Comparison of ENCODE assay signal across 14 cellular contexts in genomic region chr15:60442031-60442665, GRCh38. TPM values are rescaled to one million over a fixed set of nuclear protein-coding genes. Genes with fewer than 3 reads are reported as not detected.
A peak's percentile ranks its signal among the peaks of the same experiment; 100 is the strongest.
DNase-seq lines count a peak whose midpoint lies in the region; ATAC-seq, FAIRE-seq and TF ChIP-seq lines count a peak whose summit lies in the region.
"Had no signal": no experiment of that assay in that cellular context is flagged by ENCODE, and none has a peak within 500 bp of the region (broad histone marks: within the 10 kb centered on the region; RNA-seq: fewer than 3 reads in every experiment).

No MANE protein-coding gene starts in this region.

- H3K4me3 ChIP-seq in mesenchymal stem cell (ENCODE audit: insufficient read depth in 1 of 2, low read depth in 1 of 2, low read length in 2 of 2): no peak overlapping the region
- H3K4me3 ChIP-seq: GM23338 had no signal

- H2AFZ ChIP-seq in mesenchymal stem cell (ENCODE audit: low read depth, low read length): no peak overlapping the region
- H2AFZ ChIP-seq: GM23338 had no signal

- peaks cover 9% of the 10 kb centered on the region for H3K79me1 ChIP-seq in mesenchymal stem cell (replicated peaks; ENCODE audit: low read length, poor library complexity, severe bottlenecking)

- no peak overlapping the region for H3K27ac ChIP-seq in mesenchymal stem cell (ENCODE audit: low read length, poor library complexity, severe bottlenecking)
- H3K27ac ChIP-seq: C4-2B, HL-60, KMS-11 had no signal

- DNase-seq in mesenchymal stem cell (no peak), NCI-H1092 treated with DMSO at 0.1 percent for 48 hours (lab: John Stamatoyannopoulos, UW) (no peak), COLO829 (ENCODE audit: low spot score) (no peak)
- DNase-seq: DMS79 treated with DMSO at 0.1 percent for 48 hours, GDM1, NCI-H1092, NCI-H1694 treated with DMSO at 0.1 percent for 48 hours had no signal

- H3K4me2 ChIP-seq in mesenchymal stem cell (ENCODE audit: low read length, poor library complexity, severe bottlenecking): no peak overlapping the region
- H3K4me2 ChIP-seq: GM23338, KMS-11 had no signal

- H3K18ac ChIP-seq in mesenchymal stem cell (ENCODE audit: low read depth in 1 of 2, low read length in 2 of 2): no peak overlapping the region

- H3K9me3 ChIP-seq in mesenchymal stem cell (ENCODE audit: control insufficient read depth, low read length): no peaks in the 10 kb centered on the region

- H4K91ac ChIP-seq in mesenchymal stem cell (ENCODE audit: low read length): no peak overlapping the region

- no peaks in the 10 kb centered on the region for H3K27me3 ChIP-seq in mesenchymal stem cell (ENCODE audit: control insufficient read depth in 1 of 2, insufficient read depth in 1 of 2, low read length in 2 of 2)

- H2BK15ac ChIP-seq in mesenchymal stem cell (ENCODE audit: low read depth, poor library complexity, severe bottlenecking): no peak overlapping the region

- no peak overlapping the region for H2BK120ac ChIP-seq in mesenchymal stem cell (ENCODE audit: low read depth, low read length)

- peak overlapping the region in 1 of 2 experiments; percentile 39 for H2BK12ac ChIP-seq in mesenchymal stem cell (ENCODE audit: low read length in 2 of 2)

- no peak overlapping the region for H3K23ac ChIP-seq in mesenchymal stem cell (ENCODE audit: low read length in 2 of 2)

- no peak overlapping the region for H2BK5ac ChIP-seq in mesenchymal stem cell (ENCODE audit: low read depth, low read length, poor library complexity, severe bottlenecking)

- peak; percentile 60 for FAIRE-seq in G401.6 (lab: Jason Lieb, UNC)

- no peak overlapping the region for H4K8ac ChIP-seq in mesenchymal stem cell (ENCODE audit: low read length)

- WGBS in mesenchymal stem cell: no CpG with 5 or more reads among the region's 2 CpGs

- H3K9ac ChIP-seq in mesenchymal stem cell (ENCODE audit: low read length): peak overlapping the region; percentile 5
- H3K9ac ChIP-seq: KMS-11 had no signal

- H3K36me3 ChIP-seq in mesenchymal stem cell (ENCODE audit: control insufficient read depth in 1 of 2, insufficient read depth in 2 of 2, low read depth in 1 of 2, low read length in 2 of 2): peaks cover 6 to 33% of the 10 kb centered on the region in 2 experiments

- H3K4ac ChIP-seq in mesenchymal stem cell (ENCODE audit: low read depth in 1 of 2, low read length in 2 of 2): no peak overlapping the region

- H3K14ac ChIP-seq in mesenchymal stem cell (ENCODE audit: low read length in 2 of 2): no peak overlapping the region

- peak; percentile 14; the same call in 1 of the 3 replicates for ATAC-seq in SK-N-SH treated with all-trans-retinoic acid at 6 μM for 48 hours
- ATAC-seq in GM19395 (IDR thresholded peaks at IDR 0.05; ENCODE audit: unreplicated experiment): no peak
- ATAC-seq: GM23338 had no signal

- no peak overlapping the region for H2AK5ac ChIP-seq in mesenchymal stem cell (ENCODE audit: low read length, severe bottlenecking)

- H3K4me1 ChIP-seq in mesenchymal stem cell (ENCODE audit: control insufficient read depth, insufficient read depth, low read depth, low read length): no peaks in the 10 kb centered on the region

TF ChIP-seq in SK-N-SH treated with all-trans-retinoic acid at 6 μM for 48 hours, 23 proteins besides CTCF, POLR2A, EP300 and RAD21 (continues in another document):
- no peak for TF ChIP-seq RARB (CRISPR knock-in tag; IDR thresholded peaks at IDR 0.05)
- TF ChIP-seq ZNF565 (CRISPR knock-in tag; conservative IDR thresholded peaks at IDR 0.05; ENCODE audit: low read depth): no peak
- TF ChIP-seq ZC3H10 (CRISPR knock-in tag; IDR thresholded peaks at IDR 0.05): no peak
- no peak for TF ChIP-seq CSDC2 (CRISPR knock-in tag; IDR thresholded peaks at IDR 0.05)
- no peak for TF ChIP-seq PATZ1 (CRISPR knock-in tag; IDR thresholded peaks at IDR 0.05; ENCODE audit: borderline replicate concordance)
- no peak for TF ChIP-seq TSHZ2 (CRISPR knock-in tag; IDR thresholded peaks at IDR 0.05)
- TF ChIP-seq CREB5 (CRISPR knock-in tag; IDR thresholded peaks at IDR 0.05; ENCODE audit: low read depth): no peak
- no peak for TF ChIP-seq PPARA (CRISPR knock-in tag; IDR thresholded peaks at IDR 0.05; ENCODE audit: borderline replicate concordance)
- no peak for TF ChIP-seq ARNTL (CRISPR knock-in tag; IDR thresholded peaks at IDR 0.05; ENCODE audit: borderline replicate concordance, low read depth)
- TF ChIP-seq ZFP30 (CRISPR knock-in tag; IDR thresholded peaks at IDR 0.05): no peak
- no peak for TF ChIP-seq BACH2 (CRISPR knock-in tag; IDR thresholded peaks at IDR 0.05; ENCODE audit: borderline replicate concordance)
- TF ChIP-seq TOX (CRISPR knock-in tag; IDR thresholded peaks at IDR 0.05; ENCODE audit: borderline replicate concordance): no peak
- TF ChIP-seq ZNF70 (CRISPR knock-in tag; IDR thresholded peaks at IDR 0.05): no peak
- no peak for TF ChIP-seq CSRNP3 (CRISPR knock-in tag; IDR thresholded peaks at IDR 0.05)
- no peak for TF ChIP-seq TCF4 (CRISPR knock-in tag; IDR thresholded peaks at IDR 0.05; ENCODE audit: borderline replicate concordance)
- TF ChIP-seq GLIS3 (CRISPR knock-in tag; IDR thresholded peaks at IDR 0.05): no peak
- no peak for TF ChIP-seq OSR1 (CRISPR knock-in tag; IDR thresholded peaks at IDR 0.05)

RNA-seq across cellular contexts. Expression of gene ICE2, which starts 36.8 kb away (rescaled TPM):
- 16.7 TPM for polyA plus RNA-seq in mesenchymal stem cell (2013, experiment 1 of 2)
- 16.0 TPM for polyA plus RNA-seq in mesenchymal stem cell (2013, experiment 2 of 2)

RNA-seq across cellular contexts. Expression of gene ANXA2, which starts 44.4 kb away (rescaled TPM):
- 2,051 TPM for polyA plus RNA-seq in mesenchymal stem cell (2013, experiment 1 of 2)
- polyA plus RNA-seq in mesenchymal stem cell (2013, experiment 2 of 2): 2,053 TPM
